22 cellular contexts compared by ENCODE assay signal in the genomic region with DNA sequence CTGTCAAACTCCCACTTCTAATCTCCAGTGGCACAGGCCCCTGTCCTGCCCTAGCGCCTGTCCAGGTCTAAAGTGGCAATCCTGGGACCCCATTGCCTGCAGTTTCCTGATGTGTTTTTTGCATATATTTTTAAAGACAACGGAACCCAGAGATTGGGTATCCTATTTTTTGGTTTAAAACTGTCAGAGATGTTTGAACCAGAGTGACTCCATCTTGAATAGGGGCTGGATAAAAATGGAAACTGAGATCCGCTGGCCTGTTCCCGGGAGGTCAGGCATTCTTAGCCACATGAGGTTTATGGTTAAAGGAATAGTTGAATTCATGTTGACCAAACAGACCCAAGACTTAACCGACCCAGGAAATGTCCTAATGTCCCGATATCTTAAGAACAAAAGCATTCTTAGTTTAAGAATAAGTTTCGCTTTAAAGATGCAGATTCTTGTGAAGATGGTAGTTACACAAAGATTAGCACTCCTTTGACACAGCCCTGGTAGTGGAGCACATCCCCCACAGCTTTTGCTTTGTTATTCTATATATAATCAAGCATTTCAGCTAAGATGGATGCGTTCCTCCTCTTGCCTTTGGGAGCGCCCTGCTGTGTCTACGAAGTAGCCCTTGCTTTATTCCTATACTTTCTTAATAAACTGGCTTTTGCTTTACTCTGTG.
DNase-seq lines count a peak whose midpoint lies in the region; ATAC-seq and TF ChIP-seq lines count a peak whose summit lies in the region.
"Had no signal": no experiment of that assay in that cellular context is flagged by ENCODE, and none has a peak within 500 bp of the region (broad histone marks: within the 10 kb centered on the region; RNA-seq: fewer than 3 reads in every experiment).

No MANE protein-coding gene starts in this region.

- H3K27ac Mint-ChIP-seq in GM23338 = no peak overlapping the region
- H3K27ac Mint-ChIP-seq: B cell; CD4-positive, CD25-positive, alpha-beta regulatory T cell; HFFc6 had no signal

- in situ Hi-C loops in gastrocnemius medialis (cut with MboI; ENCODE audit: low sequenced_read_pairs in 4 of 4) = loop anchor here in 2 of 4 donors (25.0 kb wide), 2 partner anchors 381 to 419 kb away; no protein-coding TSS in a partner anchor

- no peaks in the 10 kb centered on the region for H3K9me3 ChIP-seq in mesodermal cell (ENCODE audit: control insufficient read depth, low read length)
- H3K9me3 ChIP-seq in gastrocnemius medialis = no peaks in the 10 kb centered on the region

- ATAC-seq in GM23338 = peak; percentile 21
- no peak for ATAC-seq in gastrocnemius medialis
- no peak for ATAC-seq in HG02588 (IDR thresholded peaks at IDR 0.05; ENCODE audit: unreplicated experiment)
- no peak for ATAC-seq in HG02885 (IDR thresholded peaks at IDR 0.05; ENCODE audit: poor library complexity, unreplicated experiment)
- ATAC-seq: A549, Panc1 had no signal

- H3K36me3 Mint-ChIP-seq in GM23338 (ENCODE audit: low read depth) = no peaks in the 10 kb centered on the region
- H3K36me3 Mint-ChIP-seq: CD4-positive, CD25-positive, alpha-beta regulatory T cell had no signal

- H3F3A ChIP-seq in GM23338 (replicated peaks; ENCODE audit: low read depth) = 0 out of 2 replicates have a peak, but pooled peaks cover 15% of the 10 kb centered on the region

- H3K4me1 ChIP-seq in GM23338 (ENCODE audit: insufficient read depth) (peaks cover 36% of the 10 kb centered on the region), mesodermal cell (ENCODE audit: control insufficient read depth, insufficient read depth, low read length, poor library complexity, severe bottlenecking) (no peaks in the 10 kb centered on the region), gastrocnemius medialis (peaks cover 0 to 3% of the 10 kb centered on the region in 2 donors)
- H3K4me1 ChIP-seq: A549 had no signal

- H3K4me3 Mint-ChIP-seq in GM23338 = no peak overlapping the region
- H3K4me3 Mint-ChIP-seq: B cell; CD4-positive, CD25-positive, alpha-beta regulatory T cell; HFFc6 had no signal

- intact Hi-C loops in gastrocnemius medialis (cut with DNase I; ENCODE audit: low total_unique reads) = no loop called here

- TF ChIP-seq CTCF in GM23338 (conservative IDR thresholded peaks at IDR 0.05; ENCODE audit: low read depth in 2 of 2) (no peak), gastrocnemius medialis (IDR thresholded peaks at IDR 0.05 in 4 of 5, conservative IDR thresholded peaks at IDR 0.05 in 1 of 5) (no peak)

- DNase-seq in GM23338 (ENCODE audit: low spot score) = peak; percentile 74
- DNase-seq in NCI-H2227 (lab: John Stamatoyannopoulos, UW; ENCODE audit: unreplicated experiment) = peak; percentile 81
- peak; percentile 61 for DNase-seq in iPS DF 19.7 (ENCODE audit: low read depth, low spot score)
- no peak for DNase-seq in gastrocnemius medialis
- DNase-seq in effector CD8-positive, alpha-beta T cell (lab: John Stamatoyannopoulos, UW) = no peak
- DNase-seq: CD4-positive, CD25-positive, alpha-beta regulatory T cell; DMS79; HFFc6; NCI-H1092; NCI-H1436; NCI-H187 treated with DMSO at 0.1 percent for 48 hours; NCI-H226; NCI-H524; NCI-H774; NK-92 treated with Interleukin-12 subunit alpha and Interleukin-12 subunit beta, amount 100 ng/mL, for 24 hours; SIG-M5 had no signal

- no peaks in the 10 kb centered on the region for H3K79me2 ChIP-seq in GM23338 (replicated peaks; ENCODE audit: insufficient read depth)

- H3K27me3 Mint-ChIP-seq in GM23338 (ENCODE audit: insufficient read depth, low read depth, poor library complexity) = peaks cover 18% of the 10 kb centered on the region
- H3K27me3 Mint-ChIP-seq: B cell had no signal

- peaks cover 2% of the 10 kb centered on the region; the same call in 1 of the 2 replicates for H3K9me2 ChIP-seq in GM23338 (ENCODE audit: insufficient read depth)

- peaks cover 53% of the 10 kb centered on the region for H3K4me1 Mint-ChIP-seq in GM23338
- H3K4me1 Mint-ChIP-seq: CD4-positive, CD25-positive, alpha-beta regulatory T cell had no signal

- 39 to 52% methylated on average over 5 to 6 of the region's 10 CpGs for WGBS in mesodermal cell (ENCODE audit: insufficient coverage in 2 of 2), 2 experiments

- H3K27ac ChIP-seq in GM23338 (ENCODE audit: low read depth) = peak overlapping the region; percentile 71
- peak overlapping the region; percentile 24 for H3K27ac ChIP-seq in mesodermal cell (ENCODE audit: low read depth, low read length, severe bottlenecking)
- H3K27ac ChIP-seq in gastrocnemius medialis = no peak overlapping the region
- H3K27ac ChIP-seq: A549 had no signal

- peak overlapping the region; percentile 22 for H3K4me3 ChIP-seq in GM23338
- H3K4me3 ChIP-seq in mesodermal cell (ENCODE audit: extremely low read depth, insufficient read depth, low read length, poor library complexity, severe bottlenecking) = no peak overlapping the region
- H3K4me3 ChIP-seq in gastrocnemius medialis = no peak overlapping the region
- H3K4me3 ChIP-seq: A549 had no signal

- no peaks in the 10 kb centered on the region for H4K20me1 ChIP-seq in GM23338 (replicated peaks; ENCODE audit: insufficient read depth)

- H3K36me3 ChIP-seq in GM23338 (ENCODE audit: insufficient read depth) (no peaks in the 10 kb centered on the region), mesodermal cell (ENCODE audit: control insufficient read depth, insufficient read depth, low read length) (no peaks in the 10 kb centered on the region), gastrocnemius medialis (no peaks in the 10 kb centered on the region)

- H3K9me3 Mint-ChIP-seq in GM23338 = no peaks in the 10 kb centered on the region; the same call in 2 of the 3 replicates
- H3K9me3 Mint-ChIP-seq: HFFc6 had no signal

- H3K27me3 ChIP-seq in GM23338 (ENCODE audit: insufficient read depth) (no peaks in the 10 kb centered on the region), gastrocnemius medialis (no peaks in the 10 kb centered on the region)

- H3K4me2 ChIP-seq in GM23338 = peak overlapping the region; percentile 50
- H3K4me2 ChIP-seq: A549 had no signal

- H2AFZ ChIP-seq in GM23338 = no peak overlapping the region

- no peak for TF ChIP-seq POLR2A in gastrocnemius medialis (IDR thresholded peaks at IDR 0.05)

TF ChIP-seq in GM23338, 12 proteins besides CTCF, POLR2A, EP300 and RAD21 (continues in another document):
- TF ChIP-seq EZH2phosphoT487 (IDR thresholded peaks at IDR 0.05; ENCODE audit: unreplicated experiment) (no peak), CREB1 (CRISPR knock-in tag; IDR thresholded peaks at IDR 0.05; ENCODE audit: low read depth) (peak; percentile 62), JUNB (IDR thresholded peaks at IDR 0.05; ENCODE audit: unreplicated experiment) (no peak), POLR2AphosphoS5 (IDR thresholded peaks at IDR 0.05; ENCODE audit: low read depth) (no peak)
- TF ChIP-seq, protein P1, sequence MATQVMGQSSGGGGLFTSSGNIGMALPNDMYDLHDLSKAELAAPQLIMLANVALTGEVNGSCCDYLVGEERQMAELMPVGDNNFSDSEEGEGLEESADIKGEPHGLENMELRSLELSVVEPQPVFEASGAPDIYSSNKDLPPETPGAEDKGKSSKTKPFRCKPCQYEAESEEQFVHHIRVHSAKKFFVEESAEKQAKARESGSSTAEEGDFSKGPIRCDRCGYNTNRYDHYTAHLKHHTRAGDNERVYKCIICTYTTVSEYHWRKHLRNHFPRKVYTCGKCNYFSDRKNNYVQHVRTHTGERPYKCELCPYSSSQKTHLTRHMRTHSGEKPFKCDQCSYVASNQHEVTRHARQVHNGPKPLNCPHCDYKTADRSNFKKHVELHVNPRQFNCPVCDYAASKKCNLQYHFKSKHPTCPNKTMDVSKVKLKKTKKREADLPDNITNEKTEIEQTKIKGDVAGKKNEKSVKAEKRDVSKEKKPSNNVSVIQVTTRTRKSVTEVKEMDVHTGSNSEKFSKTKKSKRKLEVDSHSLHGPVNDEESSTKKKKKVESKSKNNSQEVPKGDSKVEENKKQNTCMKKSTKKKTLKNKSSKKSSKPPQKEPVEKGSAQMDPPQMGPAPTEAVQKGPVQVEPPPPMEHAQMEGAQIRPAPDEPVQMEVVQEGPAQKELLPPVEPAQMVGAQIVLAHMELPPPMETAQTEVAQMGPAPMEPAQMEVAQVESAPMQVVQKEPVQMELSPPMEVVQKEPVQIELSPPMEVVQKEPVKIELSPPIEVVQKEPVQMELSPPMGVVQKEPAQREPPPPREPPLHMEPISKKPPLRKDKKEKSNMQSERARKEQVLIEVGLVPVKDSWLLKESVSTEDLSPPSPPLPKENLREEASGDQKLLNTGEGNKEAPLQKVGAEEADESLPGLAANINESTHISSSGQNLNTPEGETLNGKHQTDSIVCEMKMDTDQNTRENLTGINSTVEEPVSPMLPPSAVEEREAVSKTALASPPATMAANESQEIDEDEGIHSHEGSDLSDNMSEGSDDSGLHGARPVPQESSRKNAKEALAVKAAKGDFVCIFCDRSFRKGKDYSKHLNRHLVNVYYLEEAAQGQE (IDR thresholded peaks at IDR 0.05; ENCODE audit: unreplicated experiment) = no peak

Comparison
In these comparisons a context has a peak if more than half of its experiments do, and no peak if none do; other contexts are left out.
1. DNase-seq: peak in GM23338 (single experiment), NCI-H2227 (single experiment) and iPS DF 19.7 (single experiment); none in gastrocnemius medialis (0 of 2) and effector CD8-positive, alpha-beta T cell (single experiment).
2. H3K27ac ChIP-seq: peak in GM23338 (single experiment) and mesodermal cell (single experiment); none in gastrocnemius medialis (0 of 4).